1 cellular context compared by ENCODE assay signal in genomic region chr17:17694229-17695081, GRCh38.
TF ChIP-seq lines count a peak whose summit lies in the region.

No MANE protein-coding gene starts in this region.

TF ChIP-seq in K562, 482 proteins besides CTCF, POLR2A, EP300 and RAD21 (continued from another document):
- TF ChIP-seq, protein P1, sequence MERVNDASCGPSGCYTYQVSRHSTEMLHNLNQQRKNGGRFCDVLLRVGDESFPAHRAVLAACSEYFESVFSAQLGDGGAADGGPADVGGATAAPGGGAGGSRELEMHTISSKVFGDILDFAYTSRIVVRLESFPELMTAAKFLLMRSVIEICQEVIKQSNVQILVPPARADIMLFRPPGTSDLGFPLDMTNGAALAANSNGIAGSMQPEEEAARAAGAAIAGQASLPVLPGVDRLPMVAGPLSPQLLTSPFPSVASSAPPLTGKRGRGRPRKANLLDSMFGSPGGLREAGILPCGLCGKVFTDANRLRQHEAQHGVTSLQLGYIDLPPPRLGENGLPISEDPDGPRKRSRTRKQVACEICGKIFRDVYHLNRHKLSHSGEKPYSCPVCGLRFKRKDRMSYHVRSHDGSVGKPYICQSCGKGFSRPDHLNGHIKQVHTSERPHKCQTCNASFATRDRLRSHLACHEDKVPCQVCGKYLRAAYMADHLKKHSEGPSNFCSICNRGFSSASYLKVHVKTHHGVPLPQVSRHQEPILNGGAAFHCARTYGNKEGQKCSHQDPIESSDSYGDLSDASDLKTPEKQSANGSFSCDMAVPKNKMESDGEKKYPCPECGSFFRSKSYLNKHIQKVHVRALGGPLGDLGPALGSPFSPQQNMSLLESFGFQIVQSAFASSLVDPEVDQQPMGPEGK (CRISPR knock-in tag; IDR thresholded peaks at IDR 0.05; ENCODE audit: borderline replicate concordance) = no peak
- TF ChIP-seq C11orf30 (IDR thresholded peaks at IDR 0.05; ENCODE audit: low read depth) (no peak), ZNF57 (CRISPR knock-in tag; IDR thresholded peaks at IDR 0.05) (no peak), AFF4 (CRISPR knock-in tag; IDR thresholded peaks at IDR 0.05) (no peak), NELFE (IDR thresholded peaks at IDR 0.05; ENCODE audit: insufficient read depth, insufficient read length) (no peak)
TF ChIP-seq in K562: peak in this region for 51.
